ENCODE assay signal across 8 cellular contexts in the genomic region with DNA sequence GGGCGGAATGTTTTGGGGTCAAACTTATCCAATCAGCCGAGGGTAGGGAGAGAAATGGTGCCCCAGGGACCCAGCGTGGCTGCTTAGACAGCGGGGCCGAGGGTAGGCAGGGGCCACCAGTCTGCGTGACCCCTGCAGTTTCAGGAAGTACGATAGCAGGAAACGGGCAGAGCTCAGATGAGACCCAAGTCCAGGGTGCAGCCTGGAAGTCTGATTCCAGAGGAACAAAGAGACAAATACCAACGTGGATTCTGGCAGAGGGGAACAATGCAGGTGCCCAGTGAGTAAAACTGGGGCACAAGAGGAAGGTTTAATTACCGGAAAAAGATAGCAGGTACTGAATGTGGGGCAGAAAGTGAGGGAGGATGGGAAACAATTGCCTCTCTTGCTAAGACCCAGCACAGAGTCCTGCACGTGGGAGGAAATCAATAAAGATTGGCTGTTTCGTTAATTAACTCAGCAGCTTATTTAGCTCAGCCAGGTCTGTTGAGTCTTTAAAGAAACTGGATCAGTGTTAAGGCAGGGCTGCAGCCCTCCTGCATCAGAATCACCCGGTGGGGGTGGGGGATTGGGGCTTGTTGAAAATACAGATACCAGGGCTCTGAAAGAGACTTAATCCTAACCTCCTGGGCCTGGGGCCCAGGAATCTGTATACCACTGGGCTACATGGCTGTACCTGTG. TPM values are rescaled to one million over a fixed set of nuclear protein-coding genes. Genes with fewer than 3 reads are reported as not detected.
DNase-seq lines count a peak whose midpoint lies in the region; ATAC-seq and TF ChIP-seq lines count a peak whose summit lies in the region.

No MANE protein-coding gene starts in this region.

- H3K27me3 Mint-ChIP-seq in stimulated activated naive CD8-positive, alpha-beta T cell treated with anti-CD3 and anti-CD28 coated beads, Interleukin-15, amount 100 ng/mL, for 72 hours: no peaks in the 10 kb centered on the region

- H3K4me3 Mint-ChIP-seq in stimulated activated naive CD8-positive, alpha-beta T cell treated with anti-CD3 and anti-CD28 coated beads, Interleukin-15, amount 100 ng/mL, for 72 hours: peak overlapping the region; percentile 80 to 81

- intact Hi-C loops in left ventricle myocardium inferior (cut with micrococcal nuclease): no loop called here

- peak overlapping the region; percentile 16 for H3K27ac ChIP-seq in left ventricle myocardium inferior (replicated peaks)

- H3K4me1 Mint-ChIP-seq in stimulated activated naive CD8-positive, alpha-beta T cell treated with anti-CD3 and anti-CD28 coated beads, Interleukin-15, amount 100 ng/mL, for 72 hours: peaks cover 67% of the 10 kb centered on the region

- H3K4me1 ChIP-seq in left ventricle myocardium inferior: no peaks in the 10 kb centered on the region

- H3K9me3 ChIP-seq in left ventricle myocardium inferior (replicated peaks): no peaks in the 10 kb centered on the region

- peak overlapping the region; percentile 89 to 95 for H3K27ac Mint-ChIP-seq in stimulated activated naive CD8-positive, alpha-beta T cell treated with anti-CD3 and anti-CD28 coated beads, Interleukin-15, amount 100 ng/mL, for 72 hours

- TF ChIP-seq CTCF in left ventricle myocardium inferior (IDR thresholded peaks at IDR 0.05; ENCODE audit: borderline replicate concordance): no peak

- no peak overlapping the region for H3K4me3 ChIP-seq in left ventricle myocardium inferior

- peaks cover 9% of the 10 kb centered on the region for H3K27me3 ChIP-seq in left ventricle myocardium inferior (ENCODE audit: low read depth)

- DNase-seq in activated CD4-positive, CD25-positive, alpha-beta regulatory T cell treated with anti-CD3 and anti-CD28 coated beads, Interleukin-2, amount 50 U/mL, for 72 hours: peak; percentile 35
- DNase-seq in activated CD4-positive, CD25-positive, alpha-beta regulatory T cell (lab: John Stamatoyannopoulos, UW): no peak
- DNase-seq in NOMO-1 treated with dmso at 0.1 percent for 144 hours (lab: John Stamatoyannopoulos, UW; ENCODE audit: unreplicated experiment): peak; percentile 38
- no peak for DNase-seq in left ventricle myocardium inferior
- DNase-seq in stimulated activated naive CD8-positive, alpha-beta T cell treated with anti-CD3 and anti-CD28 coated beads, Interleukin-15, amount 100 ng/mL, for 72 hours: peak; percentile 12 to 28
- DNase-seq in NCI-H226: no peak
- no peak for DNase-seq in HK-2 (ENCODE audit: unreplicated experiment)

- peak; percentile 64 for ATAC-seq in stimulated activated naive CD8-positive, alpha-beta T cell treated with anti-CD3 and anti-CD28 coated beads, Interleukin-15, amount 100 ng/mL, for 72 hours
- ATAC-seq in GM21390 (IDR thresholded peaks at IDR 0.05; ENCODE audit: unreplicated experiment): no peak

- no peaks in the 10 kb centered on the region for H3K36me3 ChIP-seq in left ventricle myocardium inferior

- H3K9me3 Mint-ChIP-seq in stimulated activated naive CD8-positive, alpha-beta T cell treated with anti-CD3 and anti-CD28 coated beads, Interleukin-15, amount 100 ng/mL, for 72 hours: peaks cover 0 to 5% of the 10 kb centered on the region in 2 donors

RNA-seq across cellular contexts. Expression of a gene that starts 50.4 kb away (rescaled TPM):
- 0.99 TPM for total RNA-seq in left ventricle myocardium inferior

Comparison
In these comparisons a context has a peak if more than half of its experiments do, and no peak if none do; other contexts are left out.
1. DNase-seq: peak in activated CD4-positive, CD25-positive, alpha-beta regulatory T cell treated with anti-CD3 and anti-CD28 coated beads, Interleukin-2, amount 50 U/mL, for 72 hours (single experiment), NOMO-1 treated with dmso at 0.1 percent for 144 hours (single experiment) and stimulated activated naive CD8-positive, alpha-beta T cell treated with anti-CD3 and anti-CD28 coated beads, Interleukin-15, amount 100 ng/mL, for 72 hours (2 of 2); none in activated CD4-positive, CD25-positive, alpha-beta regulatory T cell (0 of 4), left ventricle myocardium inferior (single experiment), NCI-H226 (single experiment) and HK-2 (single experiment).